ENCODE assay signal across 8 cellular contexts in genomic region chr3:32570426-32571191, GRCh38. TPM values are rescaled to one million over a fixed set of nuclear protein-coding genes. Genes with fewer than 3 reads are reported as not detected.
DNase-seq lines count a peak whose midpoint lies in the region; ATAC-seq and TF ChIP-seq lines count a peak whose summit lies in the region.

TSS of gene DYNC1LI1 (minus strand) at chr3:32570858. CDS start at chr3:32570770, 88 bp downstream.

- TF ChIP-seq POLR2A in breast epithelium (IDR thresholded peaks at IDR 0.05): no peak

- intact Hi-C loops in breast epithelium (cut with DNase I; ENCODE audit: low total_unique reads): loop anchor here (5.0 kb wide), 1 partner anchor 283 kb away; no protein-coding TSS in a partner anchor

- TF ChIP-seq CTCF in AG04449 (IDR thresholded peaks at IDR 0.05; ENCODE audit: insufficient read depth, low read length, missing control alignments) (no peak), WERI-Rb-1 (IDR thresholded peaks at IDR 0.05; ENCODE audit: low read depth, low read length) (no peak), breast epithelium (IDR thresholded peaks at IDR 0.05) (no peak)

- H3K9me3 ChIP-seq in WERI-Rb-1 (ENCODE audit: severe bottlenecking) (no peaks in the 10 kb centered on the region), breast epithelium (no peaks in the 10 kb centered on the region), iPS-18c (ENCODE audit: control insufficient read depth, insufficient read depth, low read length) (no peaks in the 10 kb centered on the region), skeletal muscle tissue (ENCODE audit: control insufficient read depth in 3 of 3, low read length in 3 of 3) (no peaks in the 10 kb centered on the region)

- CTCF ChIA-PET in AG04449 (lab: Yijun Ruan, JAX): no interaction called here

- H3K36me3 ChIP-seq in WERI-Rb-1: peaks cover 16% of the 10 kb centered on the region
- no peaks in the 10 kb centered on the region for H3K36me3 ChIP-seq in breast epithelium
- peaks cover 0 to 4% (median 3%) of the 10 kb centered on the region in 3 donors for H3K36me3 ChIP-seq in skeletal muscle tissue (ENCODE audit: control insufficient read depth in 3 of 3, insufficient read depth in 3 of 3, low read length in 3 of 3)

- H3K27me3 ChIP-seq in WERI-Rb-1 (ENCODE audit: insufficient read depth, low read depth, severe bottlenecking) (no peaks in the 10 kb centered on the region), breast epithelium (no peaks in the 10 kb centered on the region), skeletal muscle tissue (ENCODE audit: control insufficient read depth in 3 of 3, insufficient read depth in 3 of 3, low read length in 3 of 3) (no peaks in the 10 kb centered on the region)

- POLR2A ChIA-PET in AG04449 (lab: Yijun Ruan, JAX): interaction anchor here (0.6 to 1.1 kb wide), 2 partner anchors 12 to 68 kb away, joined by 3 read pairs; no protein-coding TSS in a partner anchor

- ATAC-seq in GM18909 (IDR thresholded peaks at IDR 0.05; ENCODE audit: poor library complexity, unreplicated experiment) (peak; percentile 87), HG03159 (IDR thresholded peaks at IDR 0.05; ENCODE audit: unreplicated experiment) (peak; percentile 86)

- H3K27ac ChIP-seq in WERI-Rb-1 (peak within 1 kb of the TSS; percentile 97), breast epithelium (peak within 1 kb of the TSS; percentile 89 to 99), skeletal muscle tissue (ENCODE audit: low read depth, low read length) (peak within 1 kb of the TSS; percentile 95)

- H3K4me1 ChIP-seq in breast epithelium (peaks cover 0 to 7% of the 10 kb centered on the region in 2 donors), skeletal muscle tissue (ENCODE audit: control insufficient read depth in 3 of 3, insufficient read depth in 3 of 3, low read length in 3 of 3) (peaks cover 4 to 14% (median 11%) of the 10 kb centered on the region in 3 donors)

- peak within 1 kb of the TSS; percentile 96 for H3K4me3 ChIP-seq in AG04449 (ENCODE audit: low read depth, low read length)
- H3K4me3 ChIP-seq in WERI-Rb-1 (ENCODE audit: low read depth, low read length): peak within 1 kb of the TSS; percentile 73
- H3K4me3 ChIP-seq in breast epithelium: peak within 1 kb of the TSS; percentile 84 to 97 (median 87)
- H3K4me3 ChIP-seq in iPS-18c (ENCODE audit: insufficient read depth, low read depth, low read length): peak within 1 kb of the TSS; percentile 96
- peak within 1 kb of the TSS; percentile 90 to 94 (median 91) for H3K4me3 ChIP-seq in skeletal muscle tissue (ENCODE audit: low read length in 3 of 3)

- DNase-seq in AG04449 (ENCODE audit: low read depth, low spot score): no peak
- DNase-seq in NCI-H2227 (lab: John Stamatoyannopoulos, UW; ENCODE audit: unreplicated experiment): peak; percentile 95
- peak; percentile 97 for DNase-seq in WERI-Rb-1
- DNase-seq in breast epithelium (ENCODE audit: low spot score in 2 of 2): peak; percentile 90 to 91

- peak within 1 kb of the TSS; percentile 91 to 95 (median 93) for H3K9ac ChIP-seq in skeletal muscle tissue (ENCODE audit: low read depth in 1 of 3, low read length in 3 of 3)

RNA-seq across cellular contexts. Expression of gene DYNC1LI1, which starts in this region (rescaled TPM):
- total RNA-seq in breast epithelium (10 to 100 TPM; 25.3 to 35.7 (median 31.8) TPM), skeletal muscle tissue (25.6 TPM)
